In the genomic region with DNA sequence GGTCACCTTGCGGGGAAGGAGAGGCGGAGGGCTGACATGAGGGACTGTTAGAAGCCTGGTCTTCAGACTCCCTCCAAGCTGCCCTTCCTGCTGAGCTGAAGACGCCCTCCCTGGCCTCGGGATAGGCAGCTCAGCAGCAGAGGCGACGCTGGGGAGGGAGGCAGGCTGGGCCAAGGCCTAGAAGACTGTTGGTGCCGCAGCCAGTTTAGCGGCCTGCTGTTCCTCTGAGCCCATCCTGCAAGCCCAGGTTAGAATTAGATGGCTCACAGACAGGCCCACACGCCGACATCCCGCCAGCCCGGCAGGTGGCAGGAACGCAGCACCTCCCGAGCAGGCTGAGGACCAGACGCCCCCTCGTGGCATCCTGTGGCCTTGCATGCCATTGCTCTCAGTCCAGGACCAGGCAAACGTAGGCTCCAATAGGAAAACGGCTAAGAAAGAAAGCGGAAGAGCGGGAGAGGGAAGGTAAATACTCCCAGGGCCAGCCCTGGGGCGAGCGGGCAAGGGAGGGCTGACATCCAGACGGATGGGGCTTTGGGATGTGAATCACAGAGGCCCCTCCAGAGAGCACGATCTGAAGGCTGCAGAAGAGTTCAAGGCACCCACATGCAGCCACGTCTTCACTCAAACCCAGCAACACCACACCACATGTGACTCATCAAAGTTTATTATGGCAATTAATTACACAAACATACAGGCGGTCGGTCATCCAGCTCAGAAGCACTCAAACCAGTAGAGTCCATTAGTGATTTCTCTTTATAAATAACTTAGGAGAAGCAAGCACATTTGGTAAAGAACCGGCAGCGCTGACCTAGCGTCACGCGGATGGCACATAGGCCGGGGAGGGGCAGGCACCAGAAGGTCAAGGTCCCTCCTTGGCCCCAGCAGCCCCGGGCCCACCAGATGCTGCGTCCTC, we compare ENCODE assay signal across 8 cellular contexts. TPM values are rescaled to one million over a fixed set of nuclear protein-coding genes. Genes with fewer than 3 reads are reported as not detected.
DNase-seq lines count a peak whose midpoint lies in the region; ATAC-seq, FAIRE-seq and TF ChIP-seq lines count a peak whose summit lies in the region.

No MANE protein-coding gene starts in this region.

- in situ Hi-C loops in SK-MEL-5 (cut with HindIII; ENCODE audit: low pct_unique_long_range_greater_than_20kb, low sequenced_read_pairs) = no loop called here
- in situ Hi-C loops in astrocyte of the spinal cord (cut with HindIII; ENCODE audit: low sequenced_read_pairs) = no loop called here

- peaks cover 6 to 31% (median 14%) of the 10 kb centered on the region in 6 donors for H3K4me1 ChIP-seq in spleen

- intact Hi-C loops in spleen (cut with DNase I; ENCODE audit: low total_unique reads) = loop anchor here (2.0 kb wide), 1 partner anchor 159 kb away; a partner anchor contains a TSS

- H3K27ac ChIP-seq in spleen = peak overlapping the region in 7 of 8 donors; percentile 24 to 68 (median 60)

- TF ChIP-seq POLR2A in GM12892 (IDR thresholded peaks at IDR 0.05; ENCODE audit: low read depth, low read length) (peak; percentile 50; the same call in 1 of the 2 replicates), spleen (IDR thresholded peaks at IDR 0.05) (no peak)

- H3K36me3 ChIP-seq in spleen = peaks cover 0 to 88% (median 30%) of the 10 kb centered on the region in 6 donors

- WGBS in spleen, 5 donors = 25 to 37% (median 34%) methylated on average over 35 of the region's 35 CpGs

- TF ChIP-seq CTCF in astrocyte of the spinal cord (IDR thresholded peaks at IDR 0.05; ENCODE audit: low read depth, low read length) (peak; percentile 100), spleen (IDR thresholded peaks at IDR 0.05 in 8 of 11, conservative IDR thresholded peaks at IDR 0.05 in 3 of 11) (peak; percentile 99 to 100 (median 100))

- peak; percentile 99 for FAIRE-seq in GM12892 (lab: Jason Lieb, UNC)

- ATAC-seq in HG02852 (IDR thresholded peaks at IDR 0.05; ENCODE audit: unreplicated experiment) = peak; percentile 83

- H3K9me3 ChIP-seq in spleen = no peaks in the 10 kb centered on the region

- peak; percentile 100 for DNase-seq in GM12892 (ENCODE audit: insufficient read length)
- DNase-seq in SK-MEL-5 (ENCODE audit: low read depth, low spot score) = peak; percentile 86
- peak; percentile 90 for DNase-seq in astrocyte of the spinal cord (ENCODE audit: low read depth, low spot score)
- peak; percentile 99 for DNase-seq in iPS-NIHi11 (ENCODE audit: low spot score)
- DNase-seq in spleen = peak; percentile 98
- no peak for DNase-seq in NCI-H510A treated with DMSO at 0.1 percent for 48 hours (lab: John Stamatoyannopoulos, UW)
- DNase-seq in cortex of kidney (lab: John Stamatoyannopoulos, UW) = no peak

- no peak overlapping the region for H3K4me3 ChIP-seq in astrocyte of the spinal cord (ENCODE audit: low read depth, low read length)
- H3K4me3 ChIP-seq in spleen = peak overlapping the region in 2 of 8 donors; percentile 15 to 41

- no peaks in the 10 kb centered on the region for H3K27me3 ChIP-seq in spleen (replicated peaks in 1 of 7)

RNA-seq across cellular contexts. Expression of a gene that starts 27.6 kb away (rescaled TPM):
- 0.15 TPM for polyA plus RNA-seq in GM12892 (2012; ENCODE audit: missing spikeins)
- not detected in 2 replicates for total RNA-seq in SK-MEL-5 (2014; rRNA removed; shearing (Covaris generic))
- not detected in 2 replicates for polyA plus RNA-seq in SK-MEL-5 (2015; cell fraction: cytosol; rRNA removed)
- polyA plus RNA-seq in SK-MEL-5 (2015; cell fraction: nucleus; rRNA removed) = not detected in 2 replicates
- total RNA-seq in spleen = 10 to 100 TPM in 6 of 7 donors, 1 to 10 TPM in 1; 9.2 to 27.4 (median 18.3) TPM
- polyA plus RNA-seq in spleen = 1 to 10 TPM; 2.7 to 6.3 (median 4.9) TPM

RNA-seq across cellular contexts. Expression of a gene that starts 31.4 kb away (rescaled TPM):
- polyA plus RNA-seq in GM12892 (2012; ENCODE audit: missing spikeins) = 6.6 TPM
- 13.5 and 17.4 TPM in 2 replicates for total RNA-seq in SK-MEL-5 (2014; rRNA removed; shearing (Covaris generic))
- polyA plus RNA-seq in SK-MEL-5 (2015; cell fraction: cytosol; rRNA removed) = 14.6 and 16.9 TPM in 2 replicates
- polyA plus RNA-seq in SK-MEL-5 (2015; cell fraction: nucleus; rRNA removed) = 11.9 and 13.7 TPM in 2 replicates
- 10 to 100 TPM; 15.7 to 32.3 (median 23.5) TPM for total RNA-seq in spleen
- polyA plus RNA-seq in spleen = 10 to 100 TPM in 1 of 3 donors, 1 to 10 TPM in 2; 6.1 to 15.9 (median 8.9) TPM

Comparison
In these comparisons a context has a peak if more than half of its experiments do, and no peak if none do; other contexts are left out.
1. DNase-seq: peak in GM12892 (single experiment), SK-MEL-5 (single experiment), astrocyte of the spinal cord (single experiment), iPS-NIHi11 (single experiment) and spleen (single experiment); none in NCI-H510A treated with DMSO at 0.1 percent for 48 hours (single experiment) and cortex of kidney (single experiment).
2. RNA of a gene that starts 27.6 kb away (total RNA-seq): 9.2 to 27.4 TPM in spleen; not detected in SK-MEL-5; every median in the first group is over 10 times any median in the second.